In the genomic region with DNA sequence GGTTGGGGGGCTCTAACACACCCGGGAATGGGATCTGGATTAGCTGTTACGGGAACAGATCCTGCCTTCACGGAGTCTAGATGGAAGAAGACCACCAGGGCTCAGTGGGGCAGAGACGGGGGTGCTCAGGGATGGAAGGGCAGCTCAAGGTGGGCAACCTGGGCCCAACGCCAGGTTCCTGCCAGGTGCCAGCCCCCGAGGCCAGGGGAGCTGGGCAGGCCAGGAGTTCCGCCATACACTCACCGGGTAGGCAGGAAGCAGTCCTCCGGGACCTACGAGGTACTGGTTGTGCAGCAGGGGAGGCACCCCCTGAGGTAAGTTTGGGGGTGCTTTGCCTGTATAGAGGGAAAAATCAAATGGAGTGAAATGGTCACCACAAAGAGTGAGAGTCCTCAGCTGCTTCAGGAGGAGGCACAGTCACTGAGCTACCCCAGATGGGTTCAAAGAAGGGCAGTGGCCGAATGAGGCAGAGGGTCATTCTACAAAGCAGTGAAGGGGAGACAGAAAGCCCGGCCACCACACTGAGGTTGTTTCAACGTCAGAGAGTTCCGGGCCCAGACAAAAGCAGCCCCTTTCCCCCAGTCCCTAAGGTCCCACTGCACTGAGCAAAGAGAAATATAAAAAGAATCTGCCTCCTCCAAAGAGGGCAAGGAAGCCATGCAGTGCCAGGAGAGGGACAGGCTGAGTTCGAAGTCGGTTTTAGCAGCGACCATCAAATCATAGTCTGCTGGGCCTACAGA, we compare ENCODE assay signal across 1 cellular context.
TF ChIP-seq lines count a peak whose summit lies in the region.

No MANE protein-coding gene starts in this region.

TF ChIP-seq in WTC11, 78 proteins besides CTCF, POLR2A, EP300 and RAD21 (continued from another document):
- TF ChIP-seq ZBTB43 (CRISPR knock-in tag; IDR thresholded peaks at IDR 0.05) (no peak), ATF2 (CRISPR knock-in tag; IDR thresholded peaks at IDR 0.05; ENCODE audit: borderline replicate concordance, low read depth) (no peak), ZNF671 (CRISPR knock-in tag; IDR thresholded peaks at IDR 0.05) (no peak), ATF3 (CRISPR knock-in tag; conservative IDR thresholded peaks at IDR 0.05) (no peak), RELA (CRISPR knock-in tag; IDR thresholded peaks at IDR 0.05; ENCODE audit: borderline replicate concordance) (no peak), OVOL2 (CRISPR knock-in tag; IDR thresholded peaks at IDR 0.05; ENCODE audit: borderline replicate concordance) (no peak), PREB (CRISPR knock-in tag; IDR thresholded peaks at IDR 0.05; ENCODE audit: borderline replicate concordance) (no peak), ZNF423 (CRISPR knock-in tag; IDR thresholded peaks at IDR 0.05) (no peak), TCF7 (CRISPR knock-in tag; IDR thresholded peaks at IDR 0.05; ENCODE audit: low read depth) (no peak), ESRRA (CRISPR knock-in tag; IDR thresholded peaks at IDR 0.05; ENCODE audit: borderline replicate concordance) (no peak), ZNF425 (CRISPR knock-in tag; conservative IDR thresholded peaks at IDR 0.05) (no peak), NFYB (CRISPR knock-in tag; conservative IDR thresholded peaks at IDR 0.05; ENCODE audit: low read depth) (no peak), SMAD4 (CRISPR knock-in tag; IDR thresholded peaks at IDR 0.05) (no peak)
- TF ChIP-seq, protein P1, sequence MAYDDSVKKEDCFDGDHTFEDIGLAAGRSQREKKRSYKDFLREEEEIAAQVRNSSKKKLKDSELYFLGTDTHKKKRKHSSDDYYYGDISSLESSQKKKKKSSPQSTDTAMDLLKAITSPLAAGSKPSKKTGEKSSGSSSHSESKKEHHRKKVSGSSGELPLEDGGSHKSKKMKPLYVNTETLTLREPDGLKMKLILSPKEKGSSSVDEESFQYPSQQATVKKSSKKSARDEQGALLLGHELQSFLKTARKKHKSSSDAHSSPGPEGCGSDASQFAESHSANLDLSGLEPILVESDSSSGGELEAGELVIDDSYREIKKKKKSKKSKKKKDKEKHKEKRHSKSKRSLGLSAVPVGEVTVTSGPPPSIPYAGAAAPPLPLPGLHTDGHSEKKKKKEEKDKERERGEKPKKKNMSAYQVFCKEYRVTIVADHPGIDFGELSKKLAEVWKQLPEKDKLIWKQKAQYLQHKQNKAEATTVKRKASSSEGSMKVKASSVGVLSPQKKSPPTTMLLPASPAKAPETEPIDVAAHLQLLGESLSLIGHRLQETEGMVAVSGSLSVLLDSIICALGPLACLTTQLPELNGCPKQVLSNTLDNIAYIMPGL (CRISPR knock-in tag; IDR thresholded peaks at IDR 0.05) = no peak
- TF ChIP-seq, protein P2, sequence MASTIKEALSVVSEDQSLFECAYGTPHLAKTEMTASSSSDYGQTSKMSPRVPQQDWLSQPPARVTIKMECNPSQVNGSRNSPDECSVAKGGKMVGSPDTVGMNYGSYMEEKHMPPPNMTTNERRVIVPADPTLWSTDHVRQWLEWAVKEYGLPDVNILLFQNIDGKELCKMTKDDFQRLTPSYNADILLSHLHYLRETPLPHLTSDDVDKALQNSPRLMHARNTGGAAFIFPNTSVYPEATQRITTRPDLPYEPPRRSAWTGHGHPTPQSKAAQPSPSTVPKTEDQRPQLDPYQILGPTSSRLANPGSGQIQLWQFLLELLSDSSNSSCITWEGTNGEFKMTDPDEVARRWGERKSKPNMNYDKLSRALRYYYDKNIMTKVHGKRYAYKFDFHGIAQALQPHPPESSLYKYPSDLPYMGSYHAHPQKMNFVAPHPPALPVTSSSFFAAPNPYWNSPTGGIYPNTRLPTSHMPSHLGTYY (CRISPR knock-in tag; IDR thresholded peaks at IDR 0.05) = no peak
- TF ChIP-seq, protein P3, sequence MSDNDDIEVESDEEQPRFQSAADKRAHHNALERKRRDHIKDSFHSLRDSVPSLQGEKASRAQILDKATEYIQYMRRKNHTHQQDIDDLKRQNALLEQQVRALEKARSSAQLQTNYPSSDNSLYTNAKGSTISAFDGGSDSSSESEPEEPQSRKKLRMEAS (CRISPR knock-in tag; IDR thresholded peaks at IDR 0.05) = no peak
